In genomic region chr11:33867996-33868645, GRCh38 we compare ENCODE assay signal across 10 cellular contexts. TPM values are rescaled to one million over a fixed set of nuclear protein-coding genes. Genes with fewer than 3 reads are reported as not detected.
A peak's percentile ranks its signal among the peaks of the same experiment; 100 is the strongest.
DNase-seq lines count a peak whose midpoint lies in the region; ATAC-seq and TF ChIP-seq lines count a peak whose summit lies in the region.
"Had no signal": no experiment of that assay in that cellular context is flagged by ENCODE, and none has a peak within 500 bp of the region (broad histone marks: within the 10 kb centered on the region; RNA-seq: fewer than 3 reads in every experiment).

No MANE protein-coding gene starts in this region.

- H3K27ac Mint-ChIP-seq in stimulated activated naive CD8-positive, alpha-beta T cell treated with anti-CD3 and anti-CD28 coated beads, Interleukin-15, Interleukin-2, amounts not matched to agents 100 ng/mL and 50 ng/mL, for 24 hours = no peak overlapping the region
- peak overlapping the region in 3 of 6 donors; percentile 63 to 89 (median 86) for H3K27ac Mint-ChIP-seq in naive B cell

- H3K4me1 Mint-ChIP-seq in stimulated activated naive CD8-positive, alpha-beta T cell treated with anti-CD3 and anti-CD28 coated beads, Interleukin-15, Interleukin-2, amounts not matched to agents 100 ng/mL and 50 ng/mL, for 24 hours (ENCODE audit: low read depth) = peaks cover 24% of the 10 kb centered on the region
- H3K4me1 Mint-ChIP-seq in naive B cell = peaks cover 26 to 37% (median 28%) of the 10 kb centered on the region in 3 donors

- no peak for ATAC-seq in stimulated activated naive CD8-positive, alpha-beta T cell treated with anti-CD3 and anti-CD28 coated beads, Interleukin-15, Interleukin-2, amounts not matched to agents 100 U/mL and 50 U/mL, for 24 hours
- ATAC-seq in naive B cell (ENCODE audit: low read depth in 2 of 2) = no peak

- intact Hi-C loops in vagina (cut with DNase I) = no loop called here
- intact Hi-C loops in ovary (cut with DNase I) = no loop called here

- peaks cover 75% of the 10 kb centered on the region for H3K27me3 Mint-ChIP-seq in stimulated activated naive CD8-positive, alpha-beta T cell treated with anti-CD3 and anti-CD28 coated beads, Interleukin-15, Interleukin-2, amounts not matched to agents 100 ng/mL and 50 ng/mL, for 24 hours
- peaks cover 0 to 4% (median 0%) of the 10 kb centered on the region in 3 donors for H3K27me3 Mint-ChIP-seq in naive B cell

- H3K9me3 ChIP-seq in vagina (no peaks in the 10 kb centered on the region), ovary (no peaks in the 10 kb centered on the region)

- TF ChIP-seq CTCF in vagina (IDR thresholded peaks at IDR 0.05) = no peak
- TF ChIP-seq CTCF in ovary (IDR thresholded peaks at IDR 0.05) = no peak

- H3K4me3 Mint-ChIP-seq in stimulated activated naive CD8-positive, alpha-beta T cell treated with anti-CD3 and anti-CD28 coated beads, Interleukin-15, Interleukin-2, amounts not matched to agents 100 ng/mL and 50 ng/mL, for 24 hours = peak overlapping the region; percentile 65
- H3K4me3 Mint-ChIP-seq in naive B cell = peak overlapping the region; percentile 80 to 98 (median 90)

- TF ChIP-seq POLR2A in vagina (IDR thresholded peaks at IDR 0.05) (no peak), ovary (IDR thresholded peaks at IDR 0.05) (no peak)

- H3K27me3 ChIP-seq in vagina (no peaks in the 10 kb centered on the region), ovary (no peaks in the 10 kb centered on the region)

- DNase-seq in stimulated activated naive CD8-positive, alpha-beta T cell treated with anti-CD3 and anti-CD28 coated beads, Interleukin-15, Interleukin-2, amounts not matched to agents 100 U/mL and 50 U/mL, for 24 hours = no peak
- DNase-seq in cerebellar cortex (ENCODE audit: low spot score) (peak; percentile 9), naive B cell (no peak), vagina (ENCODE audit: extremely low spot score in 2 of 2) (no peak), ovary (no peak), HPDE6-E6E7 (ENCODE audit: extremely low spot score) (no peak), hypothalamus (lab: John Stamatoyannopoulos, UW) (no peak)
- DNase-seq: central memory CD4-positive, alpha-beta T cell; T-helper 1 cell had no signal

- WGBS in ovary, 3 donors = 7 to 25% (median 9%) methylated on average over 7 of the region's 7 CpGs

- H3K9me3 Mint-ChIP-seq in stimulated activated naive CD8-positive, alpha-beta T cell treated with anti-CD3 and anti-CD28 coated beads, Interleukin-15, Interleukin-2, amounts not matched to agents 100 ng/mL and 50 ng/mL, for 24 hours = no peaks in the 10 kb centered on the region
- H3K9me3 Mint-ChIP-seq in naive B cell = no peaks in the 10 kb centered on the region

- peak overlapping the region; percentile 85 for H3K27ac ChIP-seq in vagina
- H3K27ac ChIP-seq in ovary = no peak overlapping the region

- no peaks in the 10 kb centered on the region for H3K36me3 Mint-ChIP-seq in stimulated activated naive CD8-positive, alpha-beta T cell treated with anti-CD3 and anti-CD28 coated beads, Interleukin-15, Interleukin-2, amounts not matched to agents 100 ng/mL and 50 ng/mL, for 24 hours (ENCODE audit: low read depth)
- H3K36me3 Mint-ChIP-seq in naive B cell = no peaks in the 10 kb centered on the region

- peak overlapping the region; percentile 59 to 73 for H3K4me3 ChIP-seq in vagina
- no peak overlapping the region for H3K4me3 ChIP-seq in ovary

- no peak for TF ChIP-seq EP300 in ovary (IDR thresholded peaks at IDR 0.05)

- H3K4me1 ChIP-seq in vagina (peaks cover 31% of the 10 kb centered on the region), ovary (ENCODE audit: insufficient read depth) (peaks cover 5% of the 10 kb centered on the region)

- no peaks in the 10 kb centered on the region for H3K36me3 ChIP-seq in vagina
- no peaks in the 10 kb centered on the region for H3K36me3 ChIP-seq in ovary

RNA-seq across cellular contexts. Expression of gene LMO2, which starts 23.8 kb away (rescaled TPM):
- polyA plus RNA-seq in naive B cell (ENCODE audit: low read depth in 6 of 6) (10 to 100 TPM; 12.7 to 23.7 (median 16.1) TPM), ovary (10 to 100 TPM; 26.5 to 48.2 TPM)
- total RNA-seq in vagina (26.5 TPM), ovary (10 to 100 TPM in 5 of 7 donors, 1 to 10 TPM in 2; 6.9 to 18.6 (median 13.2) TPM)
